35 cellular contexts compared by ENCODE assay signal in genomic region chr2:109352066-109352897, GRCh38.
DNase-seq lines count a peak whose midpoint lies in the region; ATAC-seq, FAIRE-seq and TF ChIP-seq lines count a peak whose summit lies in the region.
"Had no signal": no experiment of that assay in that cellular context is flagged by ENCODE, and none has a peak within 500 bp of the region (broad histone marks: within the 10 kb centered on the region; RNA-seq: fewer than 3 reads in every experiment).

No MANE protein-coding gene starts in this region.

- peak overlapping the region; percentile 64 for H3K4me2 ChIP-seq in endothelial cell of umbilical vein (ENCODE audit: insufficient read depth, low read length)
- H3K4me2 ChIP-seq in neuronal stem cell (ENCODE audit: insufficient read depth, low read length, poor library complexity, severe bottlenecking) = no peak overlapping the region

- peak; percentile 78 for FAIRE-seq in endothelial cell of umbilical vein (lab: Jason Lieb, UNC)
- FAIRE-seq: GM19239, small intestine had no signal

- H4K20me1 ChIP-seq in endothelial cell of umbilical vein (replicated peaks; ENCODE audit: control insufficient read depth, extremely low read depth, insufficient read depth, low read length) = no peaks in the 10 kb centered on the region

- H3K18ac ChIP-seq in neuronal stem cell (ENCODE audit: low read length) = no peak overlapping the region

- H3K4me3 Mint-ChIP-seq in CD4-positive, CD25-positive, alpha-beta regulatory T cell = peak overlapping the region in 2 of 4 donors; percentile 1 to 11
- no peak overlapping the region for H3K4me3 Mint-ChIP-seq in T-helper 17 cell
- H3K4me3 Mint-ChIP-seq: activated CD8-positive, alpha-beta T cell treated with anti-CD3 and anti-CD28 coated beads, Interleukin-2, amount 10 ng/mL, durations not matched to agents 7 days and 5 days; activated naive CD8-positive, alpha-beta T cell treated with anti-CD3 and anti-CD28 coated beads, Interleukin-2, amount 50 U/mL, for 24 hours; activated T-cell treated with anti-CD3 and anti-CD28 coated beads, Interleukin-2, amount 50 U/mL, for 24 hours; mesothelial cell of epicardium had no signal

- POLR2A ChIA-PET in endothelial cell of umbilical vein (lab: Charles Lee) = no interaction called here

- H3K14ac ChIP-seq in neuronal stem cell (ENCODE audit: low read length) = no peak overlapping the region

- no TSS peak for BruUV-seq in endothelial cell of umbilical vein (replicated peaks; lab: Mats Ljungman, UMichigan)

- intact Hi-C loops in endothelial cell of umbilical vein (cut with micrococcal nuclease) = no loop called here

- no peak overlapping the region for H3K4ac ChIP-seq in neuronal stem cell (ENCODE audit: low read length)

- CTCF ChIA-PET in endothelial cell of umbilical vein (lab: Charles Lee) = interaction anchor here (1.7 to 3.2 kb wide), 5 partner anchors 20 to 223 kb away, joined by 5 to 22 read pairs (median 10); partner anchors contain the start of gene SH3RF3

- no peak for ATAC-seq in CD4-positive, CD25-positive, alpha-beta regulatory T cell (ENCODE audit: low read depth in 2 of 2)
- ATAC-seq in T-helper 17 cell (no peak), HG03457 (IDR thresholded peaks at IDR 0.05; ENCODE audit: unreplicated experiment) (no peak)
- ATAC-seq: activated CD8-positive, alpha-beta T cell treated with anti-CD3 and anti-CD28 coated beads, Interleukin-2, amount 10 ng/mL, durations not matched to agents 7 days and 5 days; activated naive CD8-positive, alpha-beta T cell treated with anti-CD3 and anti-CD28 coated beads, Interleukin-2, amount 50 U/mL, for 24 hours; heart right ventricle; left cardiac atrium had no signal

- H3K9me3 ChIP-seq in CD4-positive, CD25-positive, alpha-beta regulatory T cell (ENCODE audit: control insufficient read depth in 2 of 2, low read length in 2 of 2) = no peaks in the 10 kb centered on the region
- H3K9me3 ChIP-seq in T-helper 17 cell (ENCODE audit: control insufficient read depth, low read length, poor library complexity, severe bottlenecking) (no peaks in the 10 kb centered on the region), endothelial cell of umbilical vein (replicated peaks; ENCODE audit: control insufficient read depth, insufficient read depth, low read length) (no peaks in the 10 kb centered on the region), neuronal stem cell (replicated peaks in 1 of 2; ENCODE audit: control insufficient read depth in 2 of 2, insufficient read depth in 1 of 2, low read depth in 1 of 2, low read length in 2 of 2) (peaks cover 4 to 13% of the 10 kb centered on the region in 2 donors)
- H3K9me3 ChIP-seq: BE2C, heart right ventricle had no signal

- TF ChIP-seq CTCF in endothelial cell of umbilical vein (IDR thresholded peaks at IDR 0.05; ENCODE audit: extremely low read depth in 1 of 2, insufficient read depth in 1 of 2, low read depth in 1 of 2, low read length in 2 of 2) = no peak

- H3K36me3 Mint-ChIP-seq in CD4-positive, CD25-positive, alpha-beta regulatory T cell = no peaks in the 10 kb centered on the region
- H3K36me3 Mint-ChIP-seq in T-helper 17 cell (ENCODE audit: low read depth) = no peaks in the 10 kb centered on the region
- H3K36me3 Mint-ChIP-seq: mesothelial cell of epicardium, naive B cell had no signal

- H3K9me1 ChIP-seq in endothelial cell of umbilical vein (replicated peaks; ENCODE audit: control insufficient read depth, extremely low read depth, insufficient read depth, low read length) = no peaks in the 10 kb centered on the region

- no peaks in the 10 kb centered on the region for H3K27me3 ChIP-seq in CD4-positive, CD25-positive, alpha-beta regulatory T cell (ENCODE audit: control insufficient read depth, insufficient read depth, low read length)
- H3K27me3 ChIP-seq in endothelial cell of umbilical vein (ENCODE audit: control insufficient read depth in 2 of 2, insufficient read depth in 2 of 2, low read length in 2 of 2) (no peaks in the 10 kb centered on the region), neuronal stem cell (ENCODE audit: control insufficient read depth in 3 of 3, insufficient read depth in 3 of 3, low read depth in 1 of 3, low read length in 3 of 3) (no peaks in the 10 kb centered on the region)
- H3K27me3 ChIP-seq: BE2C, heart right ventricle had no signal

- no peaks in the 10 kb centered on the region for H3K79me2 ChIP-seq in endothelial cell of umbilical vein (ENCODE audit: control insufficient read depth, insufficient read depth, low read length)

- H3K4me3 ChIP-seq in CD4-positive, CD25-positive, alpha-beta regulatory T cell (ENCODE audit: low read depth, low read length) = no peak overlapping the region
- H3K4me3 ChIP-seq in endothelial cell of umbilical vein (replicated peaks in 1 of 3; ENCODE audit: insufficient read depth in 1 of 3, low read depth in 1 of 3, low read length in 3 of 3) (no peak overlapping the region), neuronal stem cell (ENCODE audit: low read length in 2 of 2) (no peak overlapping the region)
- H3K4me3 ChIP-seq: heart right ventricle, SK-N-MC had no signal

- no peaks in the 10 kb centered on the region for H3K36me3 ChIP-seq in CD4-positive, CD25-positive, alpha-beta regulatory T cell (ENCODE audit: control insufficient read depth, insufficient read depth, low read length)
- H3K36me3 ChIP-seq in endothelial cell of umbilical vein (ENCODE audit: control insufficient read depth in 2 of 2, extremely low read depth in 1 of 2, insufficient read depth in 2 of 2, low read length in 2 of 2) = no peaks in the 10 kb centered on the region
- no peaks in the 10 kb centered on the region for H3K36me3 ChIP-seq in neuronal stem cell (replicated peaks in 1 of 2; ENCODE audit: control insufficient read depth in 2 of 2, insufficient read depth in 2 of 2, low read length in 2 of 2)
- H3K36me3 ChIP-seq: BE2C, heart right ventricle had no signal

- H3K9ac ChIP-seq in endothelial cell of umbilical vein (replicated peaks; ENCODE audit: extremely low read depth, insufficient read depth, low read length) (no peak overlapping the region), neuronal stem cell (ENCODE audit: low read depth, low read length, poor library complexity) (no peak overlapping the region)

- H2AFZ ChIP-seq in endothelial cell of umbilical vein (ENCODE audit: low read depth, low read length) (no peak overlapping the region), neuronal stem cell (ENCODE audit: low read length) (no peak overlapping the region)

- peak overlapping the region in 2 of 3 donors; percentile 48 to 91 for H3K27ac Mint-ChIP-seq in CD4-positive, CD25-positive, alpha-beta regulatory T cell
- peak overlapping the region; percentile 19 for H3K27ac Mint-ChIP-seq in T-helper 17 cell
- H3K27ac Mint-ChIP-seq: activated CD8-positive, alpha-beta T cell treated with anti-CD3 and anti-CD28 coated beads, Interleukin-2, amount 10 ng/mL, durations not matched to agents 7 days and 5 days; activated naive CD8-positive, alpha-beta T cell treated with anti-CD3 and anti-CD28 coated beads, Interleukin-2, amount 50 U/mL, for 24 hours; activated T-cell treated with anti-CD3 and anti-CD28 coated beads, Interleukin-2, amount 50 U/mL, for 24 hours; mesothelial cell of epicardium had no signal

- H3K4me1 Mint-ChIP-seq in CD4-positive, CD25-positive, alpha-beta regulatory T cell = peaks cover 10 to 49% (median 33%) of the 10 kb centered on the region in 4 donors
- H3K4me1 Mint-ChIP-seq in T-helper 17 cell = peaks cover 29% of the 10 kb centered on the region

- TF ChIP-seq POLR2A in endothelial cell of umbilical vein (IDR thresholded peaks at IDR 0.05; ENCODE audit: low read depth, low read length) = no peak

- H2BK5ac ChIP-seq in neuronal stem cell (ENCODE audit: low read length) = no peak overlapping the region

- H3K27ac ChIP-seq in CD4-positive, CD25-positive, alpha-beta regulatory T cell (ENCODE audit: insufficient read depth, low read length, poor library complexity, severe bottlenecking) = no peak overlapping the region
- H3K27ac ChIP-seq in endothelial cell of umbilical vein (ENCODE audit: insufficient read depth, low read depth, low read length) = no peak overlapping the region
- no peak overlapping the region for H3K27ac ChIP-seq in neuronal stem cell (replicated peaks; ENCODE audit: low read length)
- H3K27ac ChIP-seq: foreskin keratinocyte, SK-N-MC had no signal

- dilution Hi-C loops in endothelial cell of umbilical vein (cut with MboI; ENCODE audit: extremely low pct_ligation_motif_present, low sequenced_read_pairs) = no loop called here

- no peak overlapping the region for H4K91ac ChIP-seq in neuronal stem cell (ENCODE audit: low read depth, low read length, poor library complexity)

- peaks cover 46% of the 10 kb centered on the region for H3K4me1 ChIP-seq in CD4-positive, CD25-positive, alpha-beta regulatory T cell (ENCODE audit: control insufficient read depth, insufficient read depth, low read length, poor library complexity, severe bottlenecking)
- H3K4me1 ChIP-seq in endothelial cell of umbilical vein (ENCODE audit: control insufficient read depth, extremely low read depth, insufficient read depth, low read length) (peaks cover 38% of the 10 kb centered on the region), neuronal stem cell (ENCODE audit: control insufficient read depth in 2 of 2, insufficient read depth in 1 of 2, low read depth in 1 of 2, low read length in 2 of 2) (peaks cover 11 to 18% of the 10 kb centered on the region in 2 donors)
- H3K4me1 ChIP-seq: BE2C had no signal

- H4K8ac ChIP-seq in neuronal stem cell (ENCODE audit: low read depth, low read length) = no peak overlapping the region

- no peak overlapping the region for H3K23ac ChIP-seq in neuronal stem cell (ENCODE audit: low read depth, low read length, poor library complexity)

- no peak overlapping the region for H2BK120ac ChIP-seq in neuronal stem cell (ENCODE audit: low read depth, low read length)

- no peak overlapping the region for H2BK15ac ChIP-seq in neuronal stem cell (ENCODE audit: low read length)

- no CpG with 5 or more reads among the region's 20 CpGs for WGBS in neuronal stem cell (ENCODE audit: extremely low coverage in 2 of 2, insufficient read length in 2 of 2, insufficient replicate concordance in 1 of 2), 2 donors

- peak overlapping the region; percentile 10 for H2AK5ac ChIP-seq in neuronal stem cell (ENCODE audit: low read depth, low read length)

- no peaks in the 10 kb centered on the region for H3K79me1 ChIP-seq in neuronal stem cell (ENCODE audit: low read depth, low read length)

- H3K27me3 Mint-ChIP-seq in CD4-positive, CD25-positive, alpha-beta regulatory T cell = no peaks in the 10 kb centered on the region
- no peaks in the 10 kb centered on the region for H3K27me3 Mint-ChIP-seq in T-helper 17 cell
- H3K27me3 Mint-ChIP-seq: activated naive CD8-positive, alpha-beta T cell treated with anti-CD3 and anti-CD28 coated beads, Interleukin-2, amount 50 U/mL, for 24 hours; activated T-cell treated with anti-CD3 and anti-CD28 coated beads, Interleukin-2, amount 50 U/mL, for 24 hours had no signal

- no peak for DNase-seq in CD4-positive, CD25-positive, alpha-beta regulatory T cell
- no peak for DNase-seq in T-helper 17 cell
- no peak for DNase-seq in endothelial cell of umbilical vein (ENCODE audit: low read depth, low spot score)
- no peak for DNase-seq in neuronal stem cell (ENCODE audit: low spot score)
- DNase-seq in NCI-H774 (lab: John Stamatoyannopoulos, UW) = no peak
- DNase-seq in foreskin melanocyte = no peak
- DNase-seq in cerebellum (ENCODE audit: low spot score) = no peak
- DNase-seq: activated CD4-positive, alpha-beta T cell treated with anti-CD3 and anti-CD28 coated beads for 1 hour; activated CD8-positive, alpha-beta T cell treated with anti-CD3 and anti-CD28 coated beads, Interleukin-2, amount 10 ng/mL, durations not matched to agents 7 days and 5 days; activated gamma-delta T cell; activated naive CD8-positive, alpha-beta T cell treated with anti-CD3 and anti-CD28 coated beads, Interleukin-2, amount 50 U/mL, for 24 hours; activated T-cell treated with anti-CD3 and anti-CD28 coated beads, Interleukin-2, amount 50 U/mL, for 24 hours; BE2C; central memory CD4-positive, alpha-beta T cell; DMS79; effector CD4-positive, alpha-beta T cell; erythroblast; foreskin keratinocyte; GF-D8; HCEC 1CT; heart right ventricle; KBM-7; left cardiac atrium; naive B cell; NCI-H1436; NCI-H345; NCI-H748 treated with DMSO at 0.1 percent for 48 hours; occipital lobe; RPMI8226; small intestine; trophoblast cell had no signal

- no peak overlapping the region for H2BK12ac ChIP-seq in neuronal stem cell (ENCODE audit: low read length)

- no peaks in the 10 kb centered on the region for H3K9me3 Mint-ChIP-seq in CD4-positive, CD25-positive, alpha-beta regulatory T cell
- H3K9me3 Mint-ChIP-seq: activated naive CD8-positive, alpha-beta T cell treated with anti-CD3 and anti-CD28 coated beads, Interleukin-2, amount 50 U/mL, for 24 hours; activated T-cell treated with anti-CD3 and anti-CD28 coated beads, Interleukin-2, amount 50 U/mL, for 24 hours had no signal
